In genomic region chr16:2161911-2162310, GRCh38 we compare ENCODE assay signal across 1 cellular context.
TF ChIP-seq lines count a peak whose summit lies in the region.

No MANE protein-coding gene starts in this region.

TF ChIP-seq in GM23338, 12 proteins besides CTCF, POLR2A, EP300 and RAD21:
- TF ChIP-seq REST (IDR thresholded peaks at IDR 0.05; ENCODE audit: unreplicated experiment) (no peak), POLR2AphosphoS5 (IDR thresholded peaks at IDR 0.05; ENCODE audit: low read depth) (no peak), ZNF331 (CRISPR knock-in tag; IDR thresholded peaks at IDR 0.05; ENCODE audit: low read depth) (no peak), ZNF462 (CRISPR knock-in tag; IDR thresholded peaks at IDR 0.05) (no peak), EZH2 (IDR thresholded peaks at IDR 0.05; ENCODE audit: low read depth, unreplicated experiment) (no peak), EZH2phosphoT487 (IDR thresholded peaks at IDR 0.05; ENCODE audit: unreplicated experiment) (no peak), STAT1 (IDR thresholded peaks at IDR 0.05; ENCODE audit: unreplicated experiment) (no peak), NANOG (IDR thresholded peaks at IDR 0.05; ENCODE audit: borderline replicate concordance) (no peak), JUNB (IDR thresholded peaks at IDR 0.05; ENCODE audit: unreplicated experiment) (no peak), ZNF114 (CRISPR knock-in tag; IDR thresholded peaks at IDR 0.05) (no peak), ETS1 (IDR thresholded peaks at IDR 0.05) (no peak), CREB1 (CRISPR knock-in tag; IDR thresholded peaks at IDR 0.05; ENCODE audit: low read depth) (no peak)
